8 cellular contexts compared by ENCODE assay signal in the genomic region with DNA sequence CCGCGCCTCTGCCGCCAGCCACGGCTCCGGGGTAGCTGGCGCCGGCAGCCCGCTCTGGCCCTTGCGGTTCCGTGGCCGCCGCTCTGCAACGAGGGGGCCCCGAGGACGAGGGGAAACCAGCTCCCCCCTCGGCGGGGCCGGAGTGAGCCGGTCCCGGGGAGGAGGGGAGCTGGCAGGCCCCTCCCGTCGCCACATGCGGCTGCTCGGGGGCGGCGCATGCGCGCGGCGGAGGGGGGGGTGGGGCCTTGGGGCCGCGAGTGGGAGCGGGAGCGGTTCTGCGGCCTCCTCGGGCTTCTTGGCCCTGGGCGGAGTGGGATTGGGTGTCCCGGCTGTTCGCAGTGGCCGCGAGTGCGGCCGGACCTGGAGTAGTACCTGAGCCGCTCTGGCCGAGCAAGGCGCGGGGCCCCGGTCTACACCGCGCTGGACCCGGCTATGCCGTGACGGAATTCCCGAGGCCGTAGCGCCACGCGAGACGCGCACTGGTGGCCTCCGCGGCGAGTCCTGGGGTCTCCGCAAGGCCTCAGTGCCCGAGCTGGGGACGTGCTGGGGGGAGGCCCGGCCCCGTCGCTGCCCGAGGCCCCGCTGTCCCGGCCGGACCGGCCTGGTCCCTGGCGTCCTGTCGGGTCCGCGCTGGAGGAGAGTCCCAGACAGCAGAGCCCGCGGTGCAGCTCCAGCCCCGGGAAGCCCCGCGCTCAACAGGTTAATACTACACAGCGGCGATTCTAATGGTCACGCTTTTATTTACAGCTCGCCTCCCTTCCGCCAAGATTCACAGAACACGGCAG. TPM values are rescaled to one million over a fixed set of nuclear protein-coding genes. Genes with fewer than 3 reads are reported as not detected.
DNase-seq lines count a peak whose midpoint lies in the region; ATAC-seq and TF ChIP-seq lines count a peak whose summit lies in the region.

No MANE protein-coding gene starts in this region.

- H3K27me3 Mint-ChIP-seq in activated naive CD4-positive, alpha-beta T cell treated with anti-CD3 and anti-CD28 coated beads, Interleukin-2, amount 50 U/mL, for 24 hours: no peaks in the 10 kb centered on the region

- in situ Hi-C loops in SK-MEL-5 (cut with HindIII; ENCODE audit: low pct_unique_long_range_greater_than_20kb, low sequenced_read_pairs): loop anchor here (25.0 kb wide), 1 partner anchor 109 kb away; no protein-coding TSS in a partner anchor

- intact Hi-C loops in testis (cut with DNase I; ENCODE audit: low total_unique reads): no loop called here

- H3K9me3 Mint-ChIP-seq in activated naive CD4-positive, alpha-beta T cell treated with anti-CD3 and anti-CD28 coated beads, Interleukin-2, amount 50 U/mL, for 24 hours: no peaks in the 10 kb centered on the region

- no peaks in the 10 kb centered on the region for H3K36me3 ChIP-seq in KMS-11 (ENCODE audit: insufficient read depth)
- H3K36me3 ChIP-seq in osteoblast (ENCODE audit: insufficient read depth, low read length): peaks cover 5% of the 10 kb centered on the region
- no peaks in the 10 kb centered on the region for H3K36me3 ChIP-seq in testis (ENCODE audit: low read depth, missing control alignments)

- H3K4me1 Mint-ChIP-seq in activated naive CD4-positive, alpha-beta T cell treated with anti-CD3 and anti-CD28 coated beads, Interleukin-2, amount 50 U/mL, for 24 hours: peaks cover 19% of the 10 kb centered on the region

- DNase-seq in ELF-1 (ENCODE audit: low read depth, low spot score) (peak; percentile 82), SK-MEL-5 (ENCODE audit: low read depth, low spot score) (peak; percentile 83), glomerular visceral epithelial cell (ENCODE audit: extremely low spot score) (peak; percentile 90), osteoblast (ENCODE audit: insufficient read length, low spot score, missing footprints) (peak; percentile 100), testis (peak; percentile 75)

- H3K36me3 Mint-ChIP-seq in activated naive CD4-positive, alpha-beta T cell treated with anti-CD3 and anti-CD28 coated beads, Interleukin-2, amount 50 U/mL, for 24 hours: peaks cover 7% of the 10 kb centered on the region

- H3K4me2 ChIP-seq in KMS-11 (peak overlapping the region; percentile 64), osteoblast (ENCODE audit: insufficient read depth, low read length) (peak overlapping the region; percentile 91)

- H3K27ac ChIP-seq in KMS-11: peak overlapping the region; percentile 82
- H3K27ac ChIP-seq in osteoblast (ENCODE audit: low read depth, low read length): peak overlapping the region; percentile 83
- peak overlapping the region; percentile 81 to 96 for H3K27ac ChIP-seq in testis

- H2AFZ ChIP-seq in KMS-11 (ENCODE audit: low read depth) (peak overlapping the region; percentile 70), osteoblast (ENCODE audit: low read length) (peak overlapping the region; percentile 84)

- WGBS in testis, 2 donors: 0 to 1% methylated on average over 1 to 43 of the region's 89 CpGs

- H3K4me1 ChIP-seq in KMS-11 (ENCODE audit: low read depth, poor library complexity, severe bottlenecking): peaks cover 23% of the 10 kb centered on the region
- peaks cover 5% of the 10 kb centered on the region for H3K4me1 ChIP-seq in osteoblast (ENCODE audit: insufficient read depth, low read length)
- peaks cover 5% of the 10 kb centered on the region for H3K4me1 ChIP-seq in testis

- no peaks in the 10 kb centered on the region; the same call in 1 of the 2 replicates for H4K20me1 ChIP-seq in KMS-11 (ENCODE audit: insufficient read depth)
- H4K20me1 ChIP-seq in osteoblast (ENCODE audit: insufficient read depth, low read length): no peaks in the 10 kb centered on the region

- H3K79me2 ChIP-seq in KMS-11 (ENCODE audit: insufficient read depth, low read depth) (peaks cover 52% of the 10 kb centered on the region), osteoblast (ENCODE audit: insufficient read depth, low read length) (peaks cover 49% of the 10 kb centered on the region)

- no peak for TF ChIP-seq POLR2A in testis (IDR thresholded peaks at IDR 0.05)

- TF ChIP-seq CTCF in KMS-11 (conservative IDR thresholded peaks at IDR 0.05; ENCODE audit: low read depth, low read length) (no peak), osteoblast (IDR thresholded peaks at IDR 0.05; ENCODE audit: extremely low read depth, low read depth, low read length) (no peak), testis (IDR thresholded peaks at IDR 0.05) (peak in 1 of 3 experiments; percentile 43)

- ATAC-seq in GM21723 (IDR thresholded peaks at IDR 0.05; ENCODE audit: unreplicated experiment): peak; percentile 68

- H3K4me3 ChIP-seq in KMS-11 (IDR thresholded peaks at IDR 0.05; ENCODE audit: insufficient read depth, low read depth, low read length) (peak overlapping the region; percentile 56), osteoblast (ENCODE audit: insufficient read depth, low read length) (peak overlapping the region; percentile 92), testis (peak overlapping the region; percentile 85 to 95)

- H3K27me3 ChIP-seq in KMS-11 (ENCODE audit: insufficient read depth, low read depth) (no peaks in the 10 kb centered on the region), osteoblast (ENCODE audit: insufficient read depth, low read length) (no peaks in the 10 kb centered on the region), testis (no peaks in the 10 kb centered on the region)

- H3K27ac Mint-ChIP-seq in activated naive CD4-positive, alpha-beta T cell treated with anti-CD3 and anti-CD28 coated beads, Interleukin-2, amount 50 U/mL, for 24 hours: peak overlapping the region; percentile 97

- H3K9me3 ChIP-seq in osteoblast (ENCODE audit: low read depth, low read length) (no peaks in the 10 kb centered on the region), testis (no peaks in the 10 kb centered on the region)

- peak overlapping the region; percentile 96 for H3K4me3 Mint-ChIP-seq in activated naive CD4-positive, alpha-beta T cell treated with anti-CD3 and anti-CD28 coated beads, Interleukin-2, amount 50 U/mL, for 24 hours

- H3K9ac ChIP-seq in KMS-11: peak overlapping the region; percentile 96

RNA-seq across cellular contexts. Expression of a gene that starts 0.5 kb away (rescaled TPM):
- 18.0 and 19.1 TPM in 2 replicates for total RNA-seq in SK-MEL-5 (2014; rRNA removed; shearing (Covaris generic))
- polyA plus RNA-seq in SK-MEL-5 (2015; cell fraction: cytosol; rRNA removed): 23.7 and 29.9 TPM in 2 replicates
- 40.5 and 48.1 TPM in 2 replicates for polyA plus RNA-seq in SK-MEL-5 (2015; cell fraction: nucleus; rRNA removed)
- total RNA-seq in osteoblast (9.4 and 10.5 TPM in 2 replicates), testis (10 to 100 TPM; 37.2 to 39.4 TPM)
- 24.2 TPM for polyA plus RNA-seq in testis (ENCODE audit: insufficient read depth, low read depth, low replicate concordance)

Comparison
In these comparisons a context has a peak if more than half of its experiments do, and no peak if none do; other contexts are left out.
1. Peak in every context shown above with its lines: DNase-seq, ATAC-seq, H3K4me3 ChIP-seq and H3K27ac ChIP-seq.